ENCODE assay signal across 13 cellular contexts in genomic region chr6:112563368-112563767, GRCh38.
DNase-seq lines count a peak whose midpoint lies in the region; ATAC-seq and TF ChIP-seq lines count a peak whose summit lies in the region.
"Had no signal": no experiment of that assay in that cellular context is flagged by ENCODE, and none has a peak within 500 bp of the region (broad histone marks: within the 10 kb centered on the region; RNA-seq: fewer than 3 reads in every experiment).

No MANE protein-coding gene starts in this region.

- peaks cover 28% of the 10 kb centered on the region for H3K4me1 Mint-ChIP-seq in Calu3 (ENCODE audit: low read depth, unreplicated experiment)
- H3K4me1 Mint-ChIP-seq: activated naive CD8-positive, alpha-beta T cell treated with anti-CD3 and anti-CD28 coated beads, Interleukin-2, amount 50 U/mL, for 24 hours had no signal

- no peak overlapping the region for H3K27ac Mint-ChIP-seq in Calu3 (ENCODE audit: unreplicated experiment)
- H3K27ac Mint-ChIP-seq: activated naive CD8-positive, alpha-beta T cell treated with anti-CD3 and anti-CD28 coated beads, Interleukin-2, amount 50 U/mL, for 24 hours had no signal

- H3K27me3 ChIP-seq in A673 (replicated peaks; ENCODE audit: insufficient read depth, low read depth, low read length, poor library complexity) (no peaks in the 10 kb centered on the region), brain microvascular endothelial cell (replicated peaks) (no peaks in the 10 kb centered on the region), WERI-Rb-1 (ENCODE audit: insufficient read depth, low read depth, severe bottlenecking) (no peaks in the 10 kb centered on the region)

- no peaks in the 10 kb centered on the region for H3K36me3 ChIP-seq in A673 (ENCODE audit: insufficient read depth, low read length, poor library complexity, severe bottlenecking)
- H3K36me3 ChIP-seq in brain microvascular endothelial cell (replicated peaks): no peaks in the 10 kb centered on the region
- H3K36me3 ChIP-seq in WERI-Rb-1: no peaks in the 10 kb centered on the region

- DNase-seq in A673 (ENCODE audit: low spot score) (peak; percentile 44), HT1080 (ENCODE audit: low read depth) (peak; percentile 76), brain microvascular endothelial cell (peak; percentile 65), kidney tubule cell (ENCODE audit: low spot score) (peak; percentile 68), WERI-Rb-1 (no peak), Calu3 (no peak), NCI-H1092 (lab: John Stamatoyannopoulos, UW) (no peak)
- DNase-seq: activated naive CD8-positive, alpha-beta T cell treated with anti-CD3 and anti-CD28 coated beads, Interleukin-2, amount 50 U/mL, for 24 hours; AML-193; erythroblast; NCI-H526; stimulated activated naive CD8-positive, alpha-beta T cell treated with anti-CD3 and anti-CD28 coated beads, Interleukin-15, Interleukin-2, amounts not matched to agents 100 U/mL and 50 U/mL, for 24 hours had no signal

- POLR2A ChIA-PET in A673 (lab: Charles Lee; ENCODE audit: low non-redundant PET): no interaction called here

- CTCF ChIA-PET in A673 (lab: Charles Lee) (no interaction called here), Calu3 (lab: Charles Lee) (no interaction called here)

- BruUV-seq in A673 (replicated peaks; lab: Mats Ljungman, UMichigan) (no TSS peak), Calu3 (replicated peaks; lab: Mats Ljungman, UMichigan) (no TSS peak)

- H3K36me3 Mint-ChIP-seq in Calu3 (ENCODE audit: insufficient read depth, unreplicated experiment): no peaks in the 10 kb centered on the region

- H3K4me3 ChIP-seq in A673 (ENCODE audit: low read depth, low read length, poor library complexity, severe bottlenecking) (no peak overlapping the region), brain microvascular endothelial cell (ENCODE audit: low read depth, low read length) (no peak overlapping the region), WERI-Rb-1 (ENCODE audit: low read depth, low read length) (no peak overlapping the region)

- H3K27ac ChIP-seq in A673 (ENCODE audit: low read depth, low read length, poor library complexity, severe bottlenecking) (no peak overlapping the region), brain microvascular endothelial cell (peak overlapping the region; percentile 56), WERI-Rb-1 (no peak overlapping the region)

- H3K9me3 Mint-ChIP-seq in Calu3 (ENCODE audit: low read depth, unreplicated experiment): no peaks in the 10 kb centered on the region
- H3K9me3 Mint-ChIP-seq: activated naive CD8-positive, alpha-beta T cell treated with anti-CD3 and anti-CD28 coated beads, Interleukin-2, amount 50 U/mL, for 24 hours had no signal

- in situ Hi-C loops in brain microvascular endothelial cell (cut with HindIII; ENCODE audit: low pct_ligation_motif_present, low sequenced_read_pairs): no loop called here

- ATAC-seq in HG02870 (IDR thresholded peaks at IDR 0.05; ENCODE audit: unreplicated experiment): no peak
- ATAC-seq: activated naive CD8-positive, alpha-beta T cell treated with anti-CD3 and anti-CD28 coated beads, Interleukin-2, amount 50 U/mL, for 24 hours; stimulated activated naive CD8-positive, alpha-beta T cell treated with anti-CD3 and anti-CD28 coated beads, Interleukin-15, Interleukin-2, amounts not matched to agents 100 U/mL and 50 U/mL, for 24 hours had no signal

- H3K27me3 Mint-ChIP-seq in Calu3 (ENCODE audit: unreplicated experiment): no peaks in the 10 kb centered on the region

- TF ChIP-seq CTCF in A673 (conservative IDR thresholded peaks at IDR 0.05; ENCODE audit: low read depth, low read length) (no peak), brain microvascular endothelial cell (IDR thresholded peaks at IDR 0.05; ENCODE audit: low read depth, low read length, missing control alignments) (no peak), WERI-Rb-1 (IDR thresholded peaks at IDR 0.05; ENCODE audit: low read depth, low read length) (no peak), Calu3 (IDR thresholded peaks at IDR 0.05; ENCODE audit: unreplicated experiment) (no peak)

- H3K9me3 ChIP-seq in A673 (ENCODE audit: low read depth, low read length, poor library complexity, severe bottlenecking): no peaks in the 10 kb centered on the region
- H3K9me3 ChIP-seq in WERI-Rb-1 (ENCODE audit: severe bottlenecking): no peaks in the 10 kb centered on the region

- intact Hi-C loops in A673 (cut with micrococcal nuclease; ENCODE audit: unreplicated experiment) (no loop called here), Calu3 (cut with micrococcal nuclease; ENCODE audit: unreplicated experiment) (loop anchor here (10.0 kb wide), 1 partner anchor 229 kb away; no protein-coding TSS in a partner anchor)

- H3K4me1 ChIP-seq in A673 (ENCODE audit: insufficient read depth, low read length, poor library complexity, severe bottlenecking): peaks cover 10% of the 10 kb centered on the region

- H3K4me3 Mint-ChIP-seq in Calu3 (ENCODE audit: low read depth, unreplicated experiment): no peak overlapping the region
- H3K4me3 Mint-ChIP-seq: activated naive CD8-positive, alpha-beta T cell treated with anti-CD3 and anti-CD28 coated beads, Interleukin-2, amount 50 U/mL, for 24 hours had no signal

Comparison
In these comparisons a context has a peak if more than half of its experiments do, and no peak if none do; other contexts are left out.
1. DNase-seq: peak in A673 (single experiment), HT1080 (single experiment), brain microvascular endothelial cell (single experiment) and kidney tubule cell (single experiment); none in WERI-Rb-1 (single experiment), Calu3 (single experiment) and NCI-H1092 (single experiment).